ENCODE assay signal across 8 cellular contexts in genomic region chr1:2529776-2530500, GRCh38. TPM values are rescaled to one million over a fixed set of nuclear protein-coding genes. Genes with fewer than 3 reads are reported as not detected.
A peak's percentile ranks its signal among the peaks of the same experiment; 100 is the strongest.
DNase-seq lines count a peak whose midpoint lies in the region; ATAC-seq and TF ChIP-seq lines count a peak whose summit lies in the region.

Gene HES5, minus strand, starts transcription at chr1:2530263. Its CDS starts 99 bp downstream, at chr1:2530164.

- H4K20me1 ChIP-seq in MM.1S (ENCODE audit: insufficient read depth, low read length), result no peaks in the 10 kb centered on the region

- no peak within 1 kb of the TSS for H2AFZ ChIP-seq in MM.1S (ENCODE audit: low read length)

- H3F3A ChIP-seq in MM.1S (ENCODE audit: insufficient read depth, low read length), result no peaks in the 10 kb centered on the region

- peak within 1 kb of the TSS; percentile 51 for H3K4me3 Mint-ChIP-seq in activated CD8-positive, alpha-beta T cell treated with anti-CD3 and anti-CD28 coated beads, Interleukin-2, amount 10 ng/mL, durations not matched to agents 7 days and 5 days

- H3K9me3 ChIP-seq in right atrium auricular region, result no peaks in the 10 kb centered on the region
- H3K9me3 ChIP-seq in spleen, result no peaks in the 10 kb centered on the region
- no peaks in the 10 kb centered on the region for H3K9me3 ChIP-seq in MM.1S (replicated peaks; ENCODE audit: insufficient read depth, low read length)

- peaks cover 35% of the 10 kb centered on the region for H3K27me3 Mint-ChIP-seq in activated CD8-positive, alpha-beta T cell treated with anti-CD3 and anti-CD28 coated beads, Interleukin-2, amount 10 ng/mL, durations not matched to agents 7 days and 5 days (ENCODE audit: low read depth)

- H3K27me3 ChIP-seq in right atrium auricular region (no peaks in the 10 kb centered on the region), spleen (replicated peaks in 1 of 7) (peaks cover 0 to 78% (median 29%) of the 10 kb centered on the region in 7 donors), MM.1S (replicated peaks; ENCODE audit: insufficient read depth, low read length) (peaks cover 75% of the 10 kb centered on the region)

- no peaks in the 10 kb centered on the region for H3K9me3 Mint-ChIP-seq in activated CD8-positive, alpha-beta T cell treated with anti-CD3 and anti-CD28 coated beads, Interleukin-2, amount 10 ng/mL, durations not matched to agents 7 days and 5 days (ENCODE audit: insufficient read depth)

- 1 to 3% (median 2%) methylated on average over 37 to 93 of the region's 93 CpGs for WGBS in spleen, 5 donors

- no peaks in the 10 kb centered on the region for H3K9me2 ChIP-seq in MM.1S (replicated peaks; ENCODE audit: insufficient read depth, low read length)

- H3K36me3 ChIP-seq in right atrium auricular region, result no peaks in the 10 kb centered on the region
- no peaks in the 10 kb centered on the region for H3K36me3 ChIP-seq in spleen
- no peaks in the 10 kb centered on the region for H3K36me3 ChIP-seq in MM.1S (replicated peaks; ENCODE audit: insufficient read depth, low read length)

- no peak within 1 kb of the TSS for H3K27ac Mint-ChIP-seq in activated CD8-positive, alpha-beta T cell treated with anti-CD3 and anti-CD28 coated beads, Interleukin-2, amount 10 ng/mL, durations not matched to agents 7 days and 5 days

- H3K4me1 ChIP-seq in right atrium auricular region, result peaks cover 0 to 62% of the 10 kb centered on the region in 2 donors
- H3K4me1 ChIP-seq in spleen, result peaks cover 27 to 82% (median 65%) of the 10 kb centered on the region in 6 donors
- peaks cover 9% of the 10 kb centered on the region for H3K4me1 ChIP-seq in MM.1S (ENCODE audit: low read length)

- CTCF ChIA-PET in activated CD8-positive, alpha-beta T cell treated with anti-CD3 and anti-CD28 coated beads, Interleukin-2, amount 10 ng/mL, durations not matched to agents 7 days and 5 days (lab: Charles Lee), result interaction anchor here (1.1 to 1.2 kb wide), 2 partner anchors 9 to 19 kb away, joined by 3 to 4 read pairs; no protein-coding TSS in a partner anchor

- peaks cover 4% of the 10 kb centered on the region for H3K36me3 Mint-ChIP-seq in activated CD8-positive, alpha-beta T cell treated with anti-CD3 and anti-CD28 coated beads, Interleukin-2, amount 10 ng/mL, durations not matched to agents 7 days and 5 days (ENCODE audit: low read depth)

- no peak for TF ChIP-seq CTCF in right atrium auricular region (IDR thresholded peaks at IDR 0.05)
- TF ChIP-seq CTCF in spleen (IDR thresholded peaks at IDR 0.05 in 8 of 11, conservative IDR thresholded peaks at IDR 0.05 in 3 of 11), result no peak
- no peak for TF ChIP-seq CTCF in MM.1S (IDR thresholded peaks at IDR 0.05; ENCODE audit: low read length)

- H3K4me2 ChIP-seq in MM.1S (ENCODE audit: low read depth, low read length), result no peak within 1 kb of the TSS; the same call in 1 of the 2 replicates

- POLR2A ChIA-PET in activated CD8-positive, alpha-beta T cell treated with anti-CD3 and anti-CD28 coated beads, Interleukin-2, amount 10 ng/mL, durations not matched to agents 7 days and 5 days (lab: Charles Lee), result interaction anchor here (0.5 to 2.4 kb wide), 3 partner anchors 18 to 141 kb away, joined by 3 to 14 read pairs (median 4); partner anchors contain the start of gene TNFRSF14

- intact Hi-C loops in spleen (cut with DNase I; ENCODE audit: low total_unique reads), result no loop called here

- DNase-seq in NCI-H146 (lab: John Stamatoyannopoulos, UW), result peak; percentile 53
- DNase-seq in NCI-H146 treated with DMSO at 0.1 percent for 48 hours (lab: John Stamatoyannopoulos, UW; ENCODE audit: unreplicated experiment), result no peak
- DNase-seq in activated CD8-positive, alpha-beta T cell treated with anti-CD3 and anti-CD28 coated beads, Interleukin-2, amount 10 ng/mL, durations not matched to agents 7 days and 5 days, result no peak
- no peak for DNase-seq in right atrium auricular region (ENCODE audit: low spot score)
- no peak for DNase-seq in spleen
- no peak for DNase-seq in HK-2 (ENCODE audit: unreplicated experiment)
- DNase-seq in MM.1S, result no peak
- no peak for DNase-seq in HT-29 (ENCODE audit: low spot score)

- TF ChIP-seq POLR2A in spleen (IDR thresholded peaks at IDR 0.05), result no peak

- H3K4me3 ChIP-seq in right atrium auricular region, result peak within 1 kb of the TSS; percentile 19 to 46
- peak within 1 kb of the TSS in 7 of 8 donors; percentile 28 to 70 (median 40) for H3K4me3 ChIP-seq in spleen
- no peak within 1 kb of the TSS for H3K4me3 ChIP-seq in MM.1S (ENCODE audit: low read length)

- ATAC-seq in activated CD8-positive, alpha-beta T cell treated with anti-CD3 and anti-CD28 coated beads, Interleukin-2, amount 10 ng/mL, durations not matched to agents 7 days and 5 days, result no peak

- H3K27ac ChIP-seq in right atrium auricular region, result peak within 1 kb of the TSS; percentile 43 to 79
- H3K27ac ChIP-seq in spleen, result peak within 1 kb of the TSS in 6 of 8 donors; percentile 23 to 64 (median 56)
- H3K27ac ChIP-seq in MM.1S (ENCODE audit: low read length), result no peak within 1 kb of the TSS

- H3K4me1 Mint-ChIP-seq in activated CD8-positive, alpha-beta T cell treated with anti-CD3 and anti-CD28 coated beads, Interleukin-2, amount 10 ng/mL, durations not matched to agents 7 days and 5 days (ENCODE audit: low read depth), result peaks cover 20% of the 10 kb centered on the region

- peaks cover 11% of the 10 kb centered on the region for H3K79me2 ChIP-seq in MM.1S (ENCODE audit: low read length)

- H3K9ac ChIP-seq in MM.1S (ENCODE audit: low read length), result no peak within 1 kb of the TSS

RNA-seq across cellular contexts. Expression of gene HES5, which starts in this region (rescaled TPM):
- not detected for total RNA-seq in activated CD8-positive, alpha-beta T cell treated with anti-CD3 and anti-CD28 coated beads, Interleukin-2, amount 10 ng/mL, durations not matched to agents 7 days and 5 days
- total RNA-seq in right atrium auricular region, result not detected
- under 1 TPM in 4 of 7 donors, not detected in 3; 0.36 to 0.54 (median 0.42) TPM for total RNA-seq in spleen
- under 1 TPM in 1 of 3 donors, not detected in 2; 0.36 TPM for polyA plus RNA-seq in spleen
- 0.28 and 0.42 TPM in 2 replicates for total RNA-seq in HT-29 (2014; rRNA removed; shearing (Covaris generic))
